22 cellular contexts compared by ENCODE assay signal in the genomic region with DNA sequence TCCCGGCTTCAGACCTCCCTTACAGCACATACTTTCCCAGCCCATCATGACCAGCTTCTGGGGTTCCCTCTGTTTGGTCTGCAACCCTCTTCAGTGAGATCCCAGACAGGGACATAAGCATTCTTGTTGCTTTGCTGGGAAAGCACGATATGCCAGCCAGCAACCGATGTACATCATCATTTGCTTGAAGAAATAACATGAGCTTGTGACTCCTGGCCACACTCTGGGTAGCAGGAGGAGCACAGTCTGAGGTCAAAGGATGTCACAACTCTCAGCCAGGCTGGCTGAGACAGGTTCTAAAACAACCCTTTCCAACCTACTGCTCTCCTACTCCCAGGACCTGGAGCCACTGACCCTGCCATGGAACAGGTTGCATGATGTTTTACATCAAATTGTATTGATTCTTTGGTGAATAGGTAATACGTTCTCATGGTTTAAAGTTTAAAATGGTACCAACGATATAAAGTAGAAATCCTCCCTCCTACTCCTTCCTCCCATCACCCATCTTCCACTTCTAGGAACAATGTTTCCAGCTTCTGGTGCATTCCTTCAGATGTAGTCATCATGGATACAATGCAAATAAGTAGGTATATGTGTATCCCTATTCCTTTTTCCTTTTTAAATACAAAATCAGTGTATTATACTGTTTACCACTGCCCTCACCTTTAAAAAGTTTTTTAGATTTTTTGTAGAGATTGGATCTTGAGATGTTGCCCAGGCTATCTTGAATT.
A peak's percentile ranks its signal among the peaks of the same experiment; 100 is the strongest.
DNase-seq lines count a peak whose midpoint lies in the region; ATAC-seq, FAIRE-seq and TF ChIP-seq lines count a peak whose summit lies in the region.
"Had no signal": no experiment of that assay in that cellular context is flagged by ENCODE, and none has a peak within 500 bp of the region (broad histone marks: within the 10 kb centered on the region; RNA-seq: fewer than 3 reads in every experiment).

No MANE protein-coding gene starts in this region.

- no peaks in the 10 kb centered on the region for H3K9me3 Mint-ChIP-seq in endothelial cell (ENCODE audit: unreplicated experiment)
- H3K9me3 Mint-ChIP-seq: activated naive CD8-positive, alpha-beta T cell treated with anti-CD3 and anti-CD28 coated beads, Interleukin-2, amount 50 U/mL, for 24 hours; CD4-positive, CD25-positive, alpha-beta regulatory T cell; central memory CD8-positive, alpha-beta T cell; HFFc6; neural crest cell had no signal

- POLR2A ChIA-PET in A549 (lab: Yijun Ruan, JAX) = interaction anchor here (1.3 kb wide), 1 partner anchor 353 kb away, joined by 4 read pairs; a partner anchor contains a TSS

- no peak for TF ChIP-seq CTCF in A549 (IDR thresholded peaks at IDR 0.05)
- TF ChIP-seq CTCF in bronchial epithelial cell (IDR thresholded peaks at IDR 0.05; ENCODE audit: insufficient read depth, low read length, severe bottlenecking) = no peak
- no peak for TF ChIP-seq CTCF in endothelial cell (IDR thresholded peaks at IDR 0.05; ENCODE audit: unreplicated experiment)
- TF ChIP-seq CTCF in psoas muscle (IDR thresholded peaks at IDR 0.05) = no peak

- peaks cover 35% of the 10 kb centered on the region for H3K4me1 Mint-ChIP-seq in endothelial cell (ENCODE audit: unreplicated experiment)
- H3K4me1 Mint-ChIP-seq: activated naive CD8-positive, alpha-beta T cell treated with anti-CD3 and anti-CD28 coated beads, Interleukin-2, amount 50 U/mL, for 24 hours; central memory CD8-positive, alpha-beta T cell had no signal

- intact Hi-C loops in psoas muscle (cut with DNase I) = loop anchor here (2.0 to 10.0 kb wide), 4 partner anchors 221 to 531 kb away; a partner anchor contains a TSS

- H3K4me3 ChIP-seq in A549 (no peak overlapping the region), bronchial epithelial cell (ENCODE audit: low read depth, low read length) (no peak overlapping the region), psoas muscle (no peak overlapping the region)
- H3K4me3 ChIP-seq: right atrium auricular region, uterus had no signal

- no peak for TF ChIP-seq EP300 in A549 (IDR thresholded peaks at IDR 0.05)
- TF ChIP-seq EP300 in Ishikawa (IDR thresholded peaks at IDR 0.05; ENCODE audit: borderline replicate concordance) = no peak; the same call in 1 of the 2 replicates

- CTCF ChIA-PET in A549 (lab: Yijun Ruan, JAX) = interaction anchor here (0.7 to 14.7 kb wide), 6 partner anchors 117 to 560 kb away, joined by 3 to 213 read pairs (median 3); no protein-coding TSS in a partner anchor

- no peak for DNase-seq in A549 (ENCODE audit: low read depth in 1 of 2, low spot score in 1 of 2)
- peak; percentile 62 for DNase-seq in bronchial epithelial cell (ENCODE audit: low read depth)
- peak; percentile 62 for DNase-seq in kidney glomerular epithelial cell (lab: John Stamatoyannopoulos, UW)
- no peak for DNase-seq in endothelial cell (ENCODE audit: low spot score)
- no peak for DNase-seq in psoas muscle
- DNase-seq: activated CD4-positive, CD25-positive, alpha-beta regulatory T cell; activated naive CD8-positive, alpha-beta T cell treated with anti-CD3 and anti-CD28 coated beads, Interleukin-2, amount 50 U/mL, for 24 hours; CD4-positive, CD25-positive, alpha-beta regulatory T cell; DMS79; effector memory CD4-positive, alpha-beta T cell; foreskin melanocyte; HFFc6; NCI-H2029; stimulated activated naive CD4-positive, alpha-beta T cell treated with Interleukin-2 at 50 U/mL for 16 hours; uterus had no signal

- H3K27me3 Mint-ChIP-seq in endothelial cell (ENCODE audit: unreplicated experiment) = peaks cover 14% of the 10 kb centered on the region

- 72% methylated on average over 5 of the region's 5 CpGs for WGBS in A549 (ENCODE audit: missing lambda C conversion rate)
- WGBS in psoas muscle, 3 donors = 87 to 95% (median 89%) methylated on average over 5 of the region's 5 CpGs

- H3K27ac Mint-ChIP-seq in endothelial cell (ENCODE audit: unreplicated experiment) = no peak overlapping the region
- H3K27ac Mint-ChIP-seq: activated naive CD8-positive, alpha-beta T cell treated with anti-CD3 and anti-CD28 coated beads, Interleukin-2, amount 50 U/mL, for 24 hours; CD4-positive, CD25-positive, alpha-beta regulatory T cell; HFFc6 had no signal

- H3K4me3 Mint-ChIP-seq in endothelial cell (ENCODE audit: unreplicated experiment) = no peak overlapping the region
- H3K4me3 Mint-ChIP-seq: activated naive CD8-positive, alpha-beta T cell treated with anti-CD3 and anti-CD28 coated beads, Interleukin-2, amount 50 U/mL, for 24 hours; CD4-positive, CD25-positive, alpha-beta regulatory T cell; central memory CD8-positive, alpha-beta T cell; HFFc6; neural crest cell had no signal

- FAIRE-seq in A549 (lab: Jason Lieb, UNC) (no peak), bronchial epithelial cell (lab: Jason Lieb, UNC) (no peak)
- FAIRE-seq: GM19239 had no signal

- no peak for TF ChIP-seq POLR2A in A549 (IDR thresholded peaks at IDR 0.05; ENCODE audit: low read length)

- TF ChIP-seq RAD21 in A549 (conservative IDR thresholded peaks at IDR 0.05 in 1 of 2, IDR thresholded peaks at IDR 0.05 in 1 of 2) = no peak
- no peak for TF ChIP-seq RAD21 in Ishikawa (IDR thresholded peaks at IDR 0.05; ENCODE audit: low read depth)

- no peaks in the 10 kb centered on the region for H3K36me3 Mint-ChIP-seq in endothelial cell (ENCODE audit: low read depth, unreplicated experiment)
- H3K36me3 Mint-ChIP-seq: CD4-positive, CD25-positive, alpha-beta regulatory T cell had no signal

- H3K4me2 ChIP-seq in A549 = peak overlapping the region; percentile 28; the same call in 2 of the 3 replicates

- H3K27ac ChIP-seq in A549 (peak overlapping the region; percentile 17 to 69; a peak in 3 of 6 replicates), psoas muscle (no peak overlapping the region)
- H3K27ac ChIP-seq: right atrium auricular region, uterus had no signal

- ATAC-seq in A549 = no peak
- ATAC-seq in GM19035 (IDR thresholded peaks at IDR 0.05; ENCODE audit: unreplicated experiment) = no peak
- no peak for ATAC-seq in HG03520 (IDR thresholded peaks at IDR 0.05; ENCODE audit: unreplicated experiment)
- no peak for ATAC-seq in psoas muscle
- ATAC-seq: activated naive CD8-positive, alpha-beta T cell treated with anti-CD3 and anti-CD28 coated beads, Interleukin-2, amount 50 U/mL, for 24 hours had no signal

- peaks cover 42% of the 10 kb centered on the region for H3K4me1 ChIP-seq in A549
- H3K4me1 ChIP-seq in psoas muscle = no peaks in the 10 kb centered on the region

- H3K36me3 ChIP-seq in bronchial epithelial cell (ENCODE audit: control insufficient read depth, insufficient read depth, low read length) (no peaks in the 10 kb centered on the region), psoas muscle (ENCODE audit: insufficient read depth in 1 of 2, low read depth in 1 of 2) (no peaks in the 10 kb centered on the region)
- H3K36me3 ChIP-seq: right atrium auricular region, uterus had no signal

- H3K9me3 ChIP-seq in A549 (no peaks in the 10 kb centered on the region), psoas muscle (no peaks in the 10 kb centered on the region)
- H3K9me3 ChIP-seq: right atrium auricular region, uterus had no signal

- H3K27me3 ChIP-seq in bronchial epithelial cell (ENCODE audit: control insufficient read depth, insufficient read depth, low read length) (peaks cover 9% of the 10 kb centered on the region), psoas muscle (ENCODE audit: insufficient read depth in 3 of 3, low read length in 2 of 3) (peaks cover 0 to 15% (median 0%) of the 10 kb centered on the region in 3 donors)
- H3K27me3 ChIP-seq: right atrium auricular region, uterus had no signal

TF ChIP-seq in A549, 52 proteins besides CTCF, POLR2A, EP300 and RAD21:
- no peak for TF ChIP-seq TP53 (CRISPR knock-in tag; IDR thresholded peaks at IDR 0.05)
- TF ChIP-seq, protein P1, sequence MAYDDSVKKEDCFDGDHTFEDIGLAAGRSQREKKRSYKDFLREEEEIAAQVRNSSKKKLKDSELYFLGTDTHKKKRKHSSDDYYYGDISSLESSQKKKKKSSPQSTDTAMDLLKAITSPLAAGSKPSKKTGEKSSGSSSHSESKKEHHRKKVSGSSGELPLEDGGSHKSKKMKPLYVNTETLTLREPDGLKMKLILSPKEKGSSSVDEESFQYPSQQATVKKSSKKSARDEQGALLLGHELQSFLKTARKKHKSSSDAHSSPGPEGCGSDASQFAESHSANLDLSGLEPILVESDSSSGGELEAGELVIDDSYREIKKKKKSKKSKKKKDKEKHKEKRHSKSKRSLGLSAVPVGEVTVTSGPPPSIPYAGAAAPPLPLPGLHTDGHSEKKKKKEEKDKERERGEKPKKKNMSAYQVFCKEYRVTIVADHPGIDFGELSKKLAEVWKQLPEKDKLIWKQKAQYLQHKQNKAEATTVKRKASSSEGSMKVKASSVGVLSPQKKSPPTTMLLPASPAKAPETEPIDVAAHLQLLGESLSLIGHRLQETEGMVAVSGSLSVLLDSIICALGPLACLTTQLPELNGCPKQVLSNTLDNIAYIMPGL (CRISPR knock-in tag; IDR thresholded peaks at IDR 0.05; ENCODE audit: borderline replicate concordance) = no peak
- TF ChIP-seq, protein P2, sequence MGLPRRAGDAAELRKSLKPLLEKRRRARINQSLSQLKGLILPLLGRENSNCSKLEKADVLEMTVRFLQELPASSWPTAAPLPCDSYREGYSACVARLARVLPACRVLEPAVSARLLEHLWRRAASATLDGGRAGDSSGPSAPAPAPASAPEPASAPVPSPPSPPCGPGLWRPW (IDR thresholded peaks at IDR 0.05) = no peak
- TF ChIP-seq FOSB (CRISPR knock-in tag; IDR thresholded peaks at IDR 0.05) = no peak
- TF ChIP-seq RCOR1 (IDR thresholded peaks at IDR 0.05; ENCODE audit: low read depth, low read length) = no peak
TF ChIP-seq in A549: peak in this region for 0.

TF ChIP-seq in Ishikawa, 13 proteins besides CTCF, POLR2A, EP300 and RAD21:
- peak; percentile 68 for TF ChIP-seq TEAD4 (IDR thresholded peaks at IDR 0.05)
- no peak for TF ChIP-seq TCF12 (IDR thresholded peaks at IDR 0.05; ENCODE audit: low read depth)

Comparison
In these comparisons a context has a peak if more than half of its experiments do, and no peak if none do; other contexts are left out.
1. DNase-seq: peak in bronchial epithelial cell (single experiment) and kidney glomerular epithelial cell (single experiment); none in A549 (0 of 2), endothelial cell (single experiment) and psoas muscle (0 of 2).